Comparison of ENCODE assay signal across 8 cellular contexts in the genomic region with DNA sequence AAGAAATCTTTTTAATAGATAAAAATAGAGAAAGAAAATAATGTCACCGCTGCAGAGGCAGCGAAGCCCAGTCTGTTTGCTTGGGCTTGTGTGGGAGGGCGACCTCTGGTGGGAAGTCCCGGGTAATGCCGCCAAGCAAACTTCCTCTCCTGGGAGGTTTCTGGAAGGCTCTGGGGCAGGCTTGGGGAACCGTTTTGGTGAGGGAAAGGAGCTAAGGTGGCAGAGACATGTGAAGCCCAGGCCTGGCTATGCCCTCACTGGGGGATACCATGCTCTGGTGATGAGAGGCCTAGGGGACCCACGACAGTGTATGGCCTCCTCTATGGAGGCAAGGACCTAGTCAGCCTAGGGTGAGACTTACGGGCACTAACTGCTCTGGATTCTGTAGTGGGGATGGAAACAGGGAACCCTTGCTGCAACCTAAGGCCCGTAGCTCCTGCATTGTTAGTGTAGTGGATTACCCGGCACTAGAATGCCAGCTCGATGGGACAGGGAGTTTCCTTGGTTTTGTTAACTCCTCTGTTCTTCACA.
DNase-seq lines count a peak whose midpoint lies in the region; ATAC-seq, FAIRE-seq and TF ChIP-seq lines count a peak whose summit lies in the region.

No MANE protein-coding gene starts in this region.

- peak overlapping the region; percentile 47 to 75 for H3K27ac ChIP-seq in A549
- peak overlapping the region; percentile 74 to 83 for H3K27ac ChIP-seq in uterus

- peaks cover 48% of the 10 kb centered on the region for H3K4me1 ChIP-seq in A549
- peaks cover 6% of the 10 kb centered on the region in 2 donors for H3K4me1 ChIP-seq in uterus

- H3K36me3 ChIP-seq in uterus, result no peaks in the 10 kb centered on the region

- ATAC-seq in A549 (peak; percentile 64 to 82), HG02943 (IDR thresholded peaks at IDR 0.05; ENCODE audit: low read depth, unreplicated experiment) (peak; percentile 69)

- TF ChIP-seq POLR2A in A549 (IDR thresholded peaks at IDR 0.05; ENCODE audit: low read length), result no peak
- no peak for TF ChIP-seq POLR2A in uterus (IDR thresholded peaks at IDR 0.05)

- H3K9me3 ChIP-seq in A549 (peaks cover 13% of the 10 kb centered on the region; the same call in 1 of the 3 replicates), uterus (no peaks in the 10 kb centered on the region)

- 24% methylated on average over 11 of the region's 11 CpGs for WGBS in A549 (ENCODE audit: missing lambda C conversion rate)

- H3K4me2 ChIP-seq in A549, result peak overlapping the region; percentile 82

- intact Hi-C loops in uterus (cut with DNase I; ENCODE audit: low total_unique reads), result no loop called here

- H3K27me3 ChIP-seq in uterus, result no peaks in the 10 kb centered on the region

- no peak for FAIRE-seq in A549 (lab: Jason Lieb, UNC)

- POLR2A ChIA-PET in A549 (lab: Yijun Ruan, JAX), result interaction anchor here (1.8 kb wide), 1 partner anchor 635 kb away, joined by 8 read pairs; the partner anchor contains the start of gene ZNF503

- TF ChIP-seq EP300 in A549 (IDR thresholded peaks at IDR 0.05), result no peak

- peak overlapping the region; percentile 9; the same call in 1 of the 3 replicates for H3K4me3 ChIP-seq in A549
- no peak overlapping the region for H3K4me3 ChIP-seq in foreskin fibroblast (ENCODE audit: low read depth in 1 of 2, low read length in 2 of 2)
- H3K4me3 ChIP-seq in uterus, result no peak overlapping the region

- peak; percentile 64 to 65 for DNase-seq in A549 (ENCODE audit: low read depth in 1 of 2, low spot score in 1 of 2)
- peak; percentile 38 for DNase-seq in NCI-H748 (lab: John Stamatoyannopoulos, UW; ENCODE audit: unreplicated experiment)
- DNase-seq in activated T-cell treated with anti-CD3 and anti-CD28 coated beads, Interleukin-2, amount 50 U/mL, for 48 hours, result peak; percentile 60 to 66
- DNase-seq in foreskin fibroblast, result peak; percentile 48 to 85
- DNase-seq in non-pigmented ciliary epithelial cell (ENCODE audit: low read depth), result peak; percentile 30
- DNase-seq in uterus, result peak; percentile 85 to 89

- CTCF ChIA-PET in A549 (lab: Yijun Ruan, JAX), result interaction anchor here (0.6 to 8.3 kb wide), 67 partner anchors 9 to 968 kb away, joined by 3 to 83 read pairs (median 4); partner anchors contain the start of gene ZNF503

- TF ChIP-seq CTCF in A549 (IDR thresholded peaks at IDR 0.05) (peak; percentile 86), GM12872 (IDR thresholded peaks at IDR 0.05; ENCODE audit: insufficient read depth, low read depth, low read length) (peak; percentile 92), foreskin fibroblast (IDR thresholded peaks at IDR 0.05; ENCODE audit: low read depth, low read length) (peak; percentile 91), uterus (IDR thresholded peaks at IDR 0.05) (peak; percentile 86 to 97 (median 94))

- TF ChIP-seq RAD21 in A549 (conservative IDR thresholded peaks at IDR 0.05 in 1 of 2, IDR thresholded peaks at IDR 0.05 in 1 of 2), result peak; percentile 81 to 88

TF ChIP-seq in A549, 52 proteins besides CTCF, POLR2A, EP300 and RAD21:
- TF ChIP-seq MAFK (IDR thresholded peaks at IDR 0.05; ENCODE audit: partially characterized antibody), result no peak
- TF ChIP-seq, protein P1, sequence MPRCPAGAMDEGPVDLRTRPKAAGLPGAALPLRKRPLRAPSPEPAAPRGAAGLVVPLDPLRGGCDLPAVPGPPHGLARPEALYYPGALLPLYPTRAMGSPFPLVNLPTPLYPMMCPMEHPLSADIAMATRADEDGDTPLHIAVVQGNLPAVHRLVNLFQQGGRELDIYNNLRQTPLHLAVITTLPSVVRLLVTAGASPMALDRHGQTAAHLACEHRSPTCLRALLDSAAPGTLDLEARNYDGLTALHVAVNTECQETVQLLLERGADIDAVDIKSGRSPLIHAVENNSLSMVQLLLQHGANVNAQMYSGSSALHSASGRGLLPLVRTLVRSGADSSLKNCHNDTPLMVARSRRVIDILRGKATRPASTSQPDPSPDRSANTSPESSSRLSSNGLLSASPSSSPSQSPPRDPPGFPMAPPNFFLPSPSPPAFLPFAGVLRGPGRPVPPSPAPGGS (IDR thresholded peaks at IDR 0.05), result no peak
- no peak for TF ChIP-seq MAX (IDR thresholded peaks at IDR 0.05)
- no peak for TF ChIP-seq BHLHE40 (IDR thresholded peaks at IDR 0.05; ENCODE audit: low read depth, low read length)
- TF ChIP-seq SMC3 (IDR thresholded peaks at IDR 0.05), result peak; percentile 91

Comparison
In these comparisons a context has a peak if more than half of its experiments do, and no peak if none do; other contexts are left out.
1. DNase-seq: peak in every context shown above with its lines; median percentile 87 in uterus; 66 in foreskin fibroblast; 64 in A549; 63 in activated T-cell treated with anti-CD3 and anti-CD28 coated beads, Interleukin-2, amount 50 U/mL, for 48 hours; 38 in NCI-H748; 30 in non-pigmented ciliary epithelial cell.